10 cellular contexts compared by ENCODE assay signal in the genomic region with DNA sequence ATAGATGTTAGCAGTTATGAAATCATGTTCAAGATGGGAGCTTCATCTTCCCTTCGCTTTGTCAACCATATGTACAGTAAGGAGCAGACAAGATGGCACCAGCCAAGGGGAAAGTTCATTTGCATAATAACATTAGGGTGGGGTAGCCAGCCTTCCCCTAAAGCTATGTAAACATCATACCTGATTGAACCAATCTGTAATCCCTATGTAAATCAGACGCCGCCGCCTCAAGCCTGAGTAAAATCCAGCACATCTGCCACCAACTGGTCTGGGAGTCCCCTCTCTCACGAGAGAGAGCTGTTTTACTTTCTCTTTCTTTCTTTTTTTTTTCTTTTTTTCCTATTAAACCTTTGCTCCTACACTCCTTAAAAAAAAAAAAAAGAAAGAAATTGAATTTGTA. TPM values are rescaled to one million over a fixed set of nuclear protein-coding genes. Genes with fewer than 3 reads are reported as not detected.
A peak's percentile ranks its signal among the peaks of the same experiment; 100 is the strongest.
DNase-seq lines count a peak whose midpoint lies in the region; ATAC-seq and TF ChIP-seq lines count a peak whose summit lies in the region.
"Had no signal": no experiment of that assay in that cellular context is flagged by ENCODE, and none has a peak within 500 bp of the region (broad histone marks: within the 10 kb centered on the region; RNA-seq: fewer than 3 reads in every experiment).

No MANE protein-coding gene starts in this region.

- H3K27me3 ChIP-seq in CD8-positive, alpha-beta memory T cell (ENCODE audit: insufficient read depth, low read length, poor library complexity, severe bottlenecking) = no peaks in the 10 kb centered on the region
- H3K27me3 ChIP-seq: MG63 had no signal

- DNase-seq in CD8-positive, alpha-beta memory T cell = no peak
- DNase-seq in NAMALWA (ENCODE audit: low spot score) (peak; percentile 89), NCI-H187 treated with DMSO at 0.1 percent for 48 hours (lab: John Stamatoyannopoulos, UW) (no peak), WTC11 (ENCODE audit: low spot score) (no peak), COLO668 (lab: John Stamatoyannopoulos, UW; ENCODE audit: unreplicated experiment) (no peak)
- no peak for DNase-seq in central memory CD8-positive, alpha-beta T cell (ENCODE audit: low spot score in 2 of 2)
- DNase-seq: hippocampal formation, MG63 had no signal

- POLR2A ChIA-PET in CD8-positive, alpha-beta memory T cell (lab: Charles Lee) = no interaction called here
- POLR2A ChIA-PET in WTC11 (lab: Charles Lee) = interaction anchor here (0.6 kb wide), 1 partner anchor 886 kb away, joined by 4 read pairs; a partner anchor contains a TSS

- peaks cover 1 to 13% (median 12%) of the 10 kb centered on the region in 3 donors for H3K4me1 Mint-ChIP-seq in CD8-positive, alpha-beta memory T cell
- H3K4me1 Mint-ChIP-seq in central memory CD8-positive, alpha-beta T cell = peaks cover 9% of the 10 kb centered on the region
- H3K4me1 Mint-ChIP-seq in WTC11 = no peaks in the 10 kb centered on the region

- no peak overlapping the region for H3K4me3 ChIP-seq in CD8-positive, alpha-beta memory T cell (ENCODE audit: low read length)
- H3K4me3 ChIP-seq: MG63 had no signal

- no peak for TF ChIP-seq CTCF in WTC11 (IDR thresholded peaks at IDR 0.05)

- ATAC-seq in GM19463 (IDR thresholded peaks at IDR 0.05; ENCODE audit: unreplicated experiment) (peak; percentile 91), GM18873 (IDR thresholded peaks at IDR 0.05; ENCODE audit: low FRiP score, unreplicated experiment) (no peak), WTC11 (no peak)
- no peak for ATAC-seq in central memory CD8-positive, alpha-beta T cell (replicated peaks; ENCODE audit: extremely low read depth, poor library complexity, severe bottlenecking)

- no peak overlapping the region for H3K4me3 Mint-ChIP-seq in CD8-positive, alpha-beta memory T cell
- no peak overlapping the region for H3K4me3 Mint-ChIP-seq in central memory CD8-positive, alpha-beta T cell
- no peak overlapping the region for H3K4me3 Mint-ChIP-seq in WTC11

- H3K9me3 ChIP-seq in CD8-positive, alpha-beta memory T cell (ENCODE audit: low read length) = no peaks in the 10 kb centered on the region
- H3K9me3 ChIP-seq: MG63 had no signal

- no peaks in the 10 kb centered on the region for H3K27me3 Mint-ChIP-seq in CD8-positive, alpha-beta memory T cell
- no peaks in the 10 kb centered on the region for H3K27me3 Mint-ChIP-seq in central memory CD8-positive, alpha-beta T cell
- no peaks in the 10 kb centered on the region for H3K27me3 Mint-ChIP-seq in WTC11 (ENCODE audit: low read depth)

- no peaks in the 10 kb centered on the region for H3K4me1 ChIP-seq in CD8-positive, alpha-beta memory T cell (ENCODE audit: insufficient read depth, low read length)

- CTCF ChIA-PET in CD8-positive, alpha-beta memory T cell (lab: Charles Lee) = no interaction called here
- CTCF ChIA-PET in WTC11 (lab: Charles Lee) = interaction anchor here (2.4 kb wide), 1 partner anchor 55 kb away, joined by 11 read pairs; a partner anchor contains a TSS

- H3K9me3 Mint-ChIP-seq in CD8-positive, alpha-beta memory T cell = no peaks in the 10 kb centered on the region
- H3K9me3 Mint-ChIP-seq in central memory CD8-positive, alpha-beta T cell = no peaks in the 10 kb centered on the region
- peaks cover 18% of the 10 kb centered on the region for H3K9me3 Mint-ChIP-seq in WTC11

- H3K27ac ChIP-seq in CD8-positive, alpha-beta memory T cell (ENCODE audit: low read depth, low read length) = no peak overlapping the region

- no peaks in the 10 kb centered on the region for H3K36me3 ChIP-seq in CD8-positive, alpha-beta memory T cell (ENCODE audit: insufficient read depth, low read length)

- peak overlapping the region in 7 of 8 donors; percentile 13 to 92 (median 63) for H3K27ac Mint-ChIP-seq in CD8-positive, alpha-beta memory T cell
- H3K27ac Mint-ChIP-seq in central memory CD8-positive, alpha-beta T cell (ENCODE audit: low read depth) = peak overlapping the region; percentile 32
- no peak overlapping the region for H3K27ac Mint-ChIP-seq in WTC11

- peaks cover 0 to 60% (median 17%) of the 10 kb centered on the region in 3 donors for H3K36me3 Mint-ChIP-seq in CD8-positive, alpha-beta memory T cell
- peaks cover 37% of the 10 kb centered on the region for H3K36me3 Mint-ChIP-seq in central memory CD8-positive, alpha-beta T cell (ENCODE audit: insufficient read depth)
- peaks cover 64% of the 10 kb centered on the region for H3K36me3 Mint-ChIP-seq in WTC11

TF ChIP-seq in WTC11, 78 proteins besides CTCF, POLR2A, EP300 and RAD21 (continues in another document):
- TF ChIP-seq EMX1 (CRISPR knock-in tag; IDR thresholded peaks at IDR 0.05) = no peak
- no peak for TF ChIP-seq PRRX2 (CRISPR knock-in tag; IDR thresholded peaks at IDR 0.05)
- TF ChIP-seq ZBTB21 (CRISPR knock-in tag; IDR thresholded peaks at IDR 0.05; ENCODE audit: borderline replicate concordance) = no peak
- TF ChIP-seq, protein P1, sequence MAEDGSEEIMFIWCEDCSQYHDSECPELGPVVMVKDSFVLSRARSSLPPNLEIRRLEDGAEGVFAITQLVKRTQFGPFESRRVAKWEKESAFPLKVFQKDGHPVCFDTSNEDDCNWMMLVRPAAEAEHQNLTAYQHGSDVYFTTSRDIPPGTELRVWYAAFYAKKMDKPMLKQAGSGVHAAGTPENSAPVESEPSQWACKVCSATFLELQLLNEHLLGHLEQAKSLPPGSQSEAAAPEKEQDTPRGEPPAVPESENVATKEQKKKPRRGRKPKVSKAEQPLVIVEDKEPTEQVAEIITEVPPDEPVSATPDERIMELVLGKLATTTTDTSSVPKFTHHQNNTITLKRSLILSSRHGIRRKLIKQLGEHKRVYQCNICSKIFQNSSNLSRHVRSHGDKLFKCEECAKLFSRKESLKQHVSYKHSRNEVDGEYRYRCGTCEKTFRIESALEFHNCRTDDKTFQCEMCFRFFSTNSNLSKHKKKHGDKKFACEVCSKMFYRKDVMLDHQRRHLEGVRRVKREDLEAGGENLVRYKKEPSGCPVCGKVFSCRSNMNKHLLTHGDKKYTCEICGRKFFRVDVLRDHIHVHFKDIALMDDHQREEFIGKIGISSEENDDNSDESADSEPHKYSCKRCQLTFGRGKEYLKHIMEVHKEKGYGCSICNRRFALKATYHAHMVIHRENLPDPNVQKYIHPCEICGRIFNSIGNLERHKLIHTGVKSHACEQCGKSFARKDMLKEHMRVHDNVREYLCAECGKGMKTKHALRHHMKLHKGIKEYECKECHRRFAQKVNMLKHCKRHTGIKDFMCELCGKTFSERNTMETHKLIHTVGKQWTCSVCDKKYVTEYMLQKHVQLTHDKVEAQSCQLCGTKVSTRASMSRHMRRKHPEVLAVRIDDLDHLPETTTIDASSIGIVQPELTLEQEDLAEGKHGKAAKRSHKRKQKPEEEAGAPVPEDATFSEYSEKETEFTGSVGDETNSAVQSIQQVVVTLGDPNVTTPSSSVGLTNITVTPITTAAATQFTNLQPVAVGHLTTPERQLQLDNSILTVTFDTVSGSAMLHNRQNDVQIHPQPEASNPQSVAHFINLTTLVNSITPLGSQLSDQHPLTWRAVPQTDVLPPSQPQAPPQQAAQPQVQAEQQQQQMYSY (CRISPR knock-in tag; IDR thresholded peaks at IDR 0.05) = no peak
- no peak for TF ChIP-seq ETV6 (CRISPR knock-in tag; IDR thresholded peaks at IDR 0.05)
- no peak for TF ChIP-seq MXD4 (CRISPR knock-in tag; IDR thresholded peaks at IDR 0.05; ENCODE audit: borderline replicate concordance)
- no peak for TF ChIP-seq RELA (CRISPR knock-in tag; IDR thresholded peaks at IDR 0.05; ENCODE audit: borderline replicate concordance)
- TF ChIP-seq, protein P2, sequence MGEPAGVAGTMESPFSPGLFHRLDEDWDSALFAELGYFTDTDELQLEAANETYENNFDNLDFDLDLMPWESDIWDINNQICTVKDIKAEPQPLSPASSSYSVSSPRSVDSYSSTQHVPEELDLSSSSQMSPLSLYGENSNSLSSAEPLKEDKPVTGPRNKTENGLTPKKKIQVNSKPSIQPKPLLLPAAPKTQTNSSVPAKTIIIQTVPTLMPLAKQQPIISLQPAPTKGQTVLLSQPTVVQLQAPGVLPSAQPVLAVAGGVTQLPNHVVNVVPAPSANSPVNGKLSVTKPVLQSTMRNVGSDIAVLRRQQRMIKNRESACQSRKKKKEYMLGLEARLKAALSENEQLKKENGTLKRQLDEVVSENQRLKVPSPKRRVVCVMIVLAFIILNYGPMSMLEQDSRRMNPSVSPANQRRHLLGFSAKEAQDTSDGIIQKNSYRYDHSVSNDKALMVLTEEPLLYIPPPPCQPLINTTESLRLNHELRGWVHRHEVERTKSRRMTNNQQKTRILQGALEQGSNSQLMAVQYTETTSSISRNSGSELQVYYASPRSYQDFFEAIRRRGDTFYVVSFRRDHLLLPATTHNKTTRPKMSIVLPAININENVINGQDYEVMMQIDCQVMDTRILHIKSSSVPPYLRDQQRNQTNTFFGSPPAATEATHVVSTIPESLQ (CRISPR knock-in tag; IDR thresholded peaks at IDR 0.05) = no peak
- TF ChIP-seq GRHL2 (CRISPR knock-in tag; IDR thresholded peaks at IDR 0.05; ENCODE audit: insufficient replicate concordance, severe bottlenecking) = no peak
- TF ChIP-seq, protein P3, sequence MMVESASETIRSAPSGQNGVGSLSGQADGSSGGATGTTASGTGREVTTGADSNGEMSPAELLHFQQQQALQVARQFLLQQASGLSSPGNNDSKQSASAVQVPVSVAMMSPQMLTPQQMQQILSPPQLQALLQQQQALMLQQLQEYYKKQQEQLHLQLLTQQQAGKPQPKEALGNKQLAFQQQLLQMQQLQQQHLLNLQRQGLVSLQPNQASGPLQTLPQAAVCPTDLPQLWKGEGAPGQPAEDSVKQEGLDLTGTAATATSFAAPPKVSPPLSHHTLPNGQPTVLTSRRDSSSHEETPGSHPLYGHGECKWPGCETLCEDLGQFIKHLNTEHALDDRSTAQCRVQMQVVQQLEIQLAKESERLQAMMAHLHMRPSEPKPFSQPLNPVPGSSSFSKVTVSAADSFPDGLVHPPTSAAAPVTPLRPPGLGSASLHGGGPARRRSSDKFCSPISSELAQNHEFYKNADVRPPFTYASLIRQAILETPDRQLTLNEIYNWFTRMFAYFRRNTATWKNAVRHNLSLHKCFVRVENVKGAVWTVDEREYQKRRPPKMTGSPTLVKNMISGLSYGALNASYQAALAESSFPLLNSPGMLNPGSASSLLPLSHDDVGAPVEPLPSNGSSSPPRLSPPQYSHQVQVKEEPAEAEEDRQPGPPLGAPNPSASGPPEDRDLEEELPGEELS (CRISPR knock-in tag; IDR thresholded peaks at IDR 0.05) = no peak

RNA-seq across cellular contexts. Expression of a gene that starts 30.8 kb away (rescaled TPM):
- 1 to 10 TPM; 5.0 to 6.6 TPM for total RNA-seq in CD8-positive, alpha-beta memory T cell
- 0.24 TPM for polyA plus RNA-seq in CD8-positive, alpha-beta memory T cell
- 47.7 to 51.1 TPM (median 50.9 TPM) in 3 replicates for total RNA-seq in WTC11 (2021)

RNA-seq across cellular contexts. Expression of a gene that starts 55.5 kb away (rescaled TPM):
- total RNA-seq in CD8-positive, alpha-beta memory T cell = 10 to 100 TPM; 42.4 to 44.7 TPM
- polyA plus RNA-seq in CD8-positive, alpha-beta memory T cell = 14.7 TPM
- total RNA-seq in WTC11 (2021) = 86.2 to 89.0 TPM (median 87.9 TPM) in 3 replicates

RNA-seq across cellular contexts. Expression of a gene that starts 57.3 kb away (rescaled TPM):
- total RNA-seq in CD8-positive, alpha-beta memory T cell = 10 to 100 TPM; 11.8 to 12.2 TPM
- polyA plus RNA-seq in CD8-positive, alpha-beta memory T cell = 0.99 TPM
- 15.7 to 30.0 TPM (median 28.5 TPM) in 3 replicates for total RNA-seq in WTC11 (2021)
